In the genomic region with DNA sequence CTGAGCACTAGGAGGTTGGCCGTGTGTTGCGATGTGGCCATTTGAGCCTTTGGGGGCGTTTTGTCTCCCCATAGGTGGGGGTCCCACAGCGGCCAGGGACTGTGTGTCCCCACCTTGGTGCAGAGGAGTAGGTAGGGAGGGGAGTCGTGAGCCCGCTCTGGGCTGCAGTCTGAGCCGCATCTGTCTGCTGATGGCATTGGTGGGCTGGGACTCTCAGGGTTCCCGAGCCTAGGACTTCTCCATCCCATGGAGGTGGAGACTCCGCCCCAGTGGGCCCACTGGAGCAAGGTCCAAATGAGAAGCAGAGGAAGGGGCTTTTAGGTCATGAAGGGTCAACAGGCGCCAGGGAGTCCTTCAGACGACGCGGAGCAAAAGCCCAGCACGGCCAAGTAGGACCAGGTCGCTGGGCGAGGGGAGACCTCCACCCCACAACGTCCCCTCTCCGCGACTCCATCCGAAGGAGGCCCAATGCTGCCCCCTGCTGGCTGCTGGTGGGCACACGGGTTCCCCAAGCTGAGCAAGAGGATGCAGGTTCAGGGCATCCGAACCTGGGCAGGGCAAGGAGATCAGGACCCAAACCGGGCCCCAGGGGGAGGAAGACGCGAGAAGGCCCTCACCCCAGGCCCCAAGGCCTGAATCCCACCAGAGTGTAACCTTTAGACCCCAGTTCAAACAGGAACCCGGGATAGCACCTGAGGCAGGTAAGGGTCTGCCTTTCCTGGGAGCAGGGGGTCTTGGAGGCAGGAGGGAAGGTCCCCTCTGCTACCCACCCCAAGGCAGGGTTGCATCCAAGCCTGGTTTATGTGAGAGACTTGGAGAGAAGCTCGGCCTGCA, we compare ENCODE assay signal across 8 cellular contexts. TPM values are rescaled to one million over a fixed set of nuclear protein-coding genes. Genes with fewer than 3 reads are reported as not detected.
A peak's percentile ranks its signal among the peaks of the same experiment; 100 is the strongest.
DNase-seq lines count a peak whose midpoint lies in the region; ATAC-seq and TF ChIP-seq lines count a peak whose summit lies in the region.

No MANE protein-coding gene starts in this region.

- H3K4me3 ChIP-seq in cardiac fibroblast (replicated peaks in 1 of 2; ENCODE audit: low read depth in 2 of 2, low read length in 2 of 2) = no peak overlapping the region
- no peak overlapping the region for H3K4me3 ChIP-seq in naive thymus-derived CD4-positive, alpha-beta T cell (ENCODE audit: low read length)

- TF ChIP-seq CTCF in cardiac fibroblast (IDR thresholded peaks at IDR 0.05; ENCODE audit: low read depth, low read length) = peak; percentile 10

- peak; percentile 75 for ATAC-seq in naive thymus-derived CD4-positive, alpha-beta T cell
- ATAC-seq in stimulated activated naive CD8-positive, alpha-beta T cell treated with anti-CD3 and anti-CD28 coated beads, Interleukin-15, Interleukin-2, amounts not matched to agents 100 U/mL and 50 U/mL, for 24 hours = no peak
- ATAC-seq in HG03571 (IDR thresholded peaks at IDR 0.05; ENCODE audit: unreplicated experiment) = no peak

- intact Hi-C loops in naive thymus-derived CD4-positive, alpha-beta T cell (cut with micrococcal nuclease) = loop anchor here (1.0 to 5.0 kb wide), 2 partner anchors 372 to 589 kb away; no protein-coding TSS in a partner anchor

- peaks cover 0 to 9% of the 10 kb centered on the region in 2 donors for H3K27me3 ChIP-seq in naive thymus-derived CD4-positive, alpha-beta T cell (ENCODE audit: control insufficient read depth in 2 of 2, insufficient read depth in 2 of 2, low read length in 2 of 2)

- no peaks in the 10 kb centered on the region for H3K36me3 ChIP-seq in naive thymus-derived CD4-positive, alpha-beta T cell (ENCODE audit: control insufficient read depth in 2 of 3, insufficient read depth in 3 of 3, low read length in 3 of 3)

- peaks cover 8 to 27% (median 13%) of the 10 kb centered on the region in 11 donors for H3K9me3 Mint-ChIP-seq in naive thymus-derived CD4-positive, alpha-beta T cell

- H3K4me1 ChIP-seq in naive thymus-derived CD4-positive, alpha-beta T cell (ENCODE audit: control insufficient read depth in 2 of 2, insufficient read depth in 2 of 2, low read length in 2 of 2) = peaks cover 0 to 6% of the 10 kb centered on the region in 2 donors

- DNase-seq in DMS53 (lab: John Stamatoyannopoulos, UW) = peak; percentile 22
- no peak for DNase-seq in DMS53 treated with DMSO at 0.1 percent for 48 hours (lab: John Stamatoyannopoulos, UW; ENCODE audit: unreplicated experiment)
- peak; percentile 61 to 78 (median 70) for DNase-seq in activated CD4-positive, CD25-positive, alpha-beta regulatory T cell (lab: John Stamatoyannopoulos, UW)
- DNase-seq in cardiac fibroblast (ENCODE audit: low read depth in 2 of 2) = no peak
- DNase-seq in naive thymus-derived CD4-positive, alpha-beta T cell = peak; percentile 42 to 78 (median 63)
- peak; percentile 80 for DNase-seq in stimulated activated naive CD8-positive, alpha-beta T cell treated with anti-CD3 and anti-CD28 coated beads, Interleukin-15, Interleukin-2, amounts not matched to agents 100 U/mL and 50 U/mL, for 24 hours
- no peak for DNase-seq in GOT3 (lab: John Stamatoyannopoulos, UW)

- H3K27ac ChIP-seq in naive thymus-derived CD4-positive, alpha-beta T cell (ENCODE audit: low read depth, low read length) = no peak overlapping the region

- H3K4me3 Mint-ChIP-seq in naive thymus-derived CD4-positive, alpha-beta T cell = no peak overlapping the region

- no peak overlapping the region for H3K27ac Mint-ChIP-seq in naive thymus-derived CD4-positive, alpha-beta T cell

- peaks cover 23 to 37% (median 30%) of the 10 kb centered on the region in 5 donors for H3K27me3 Mint-ChIP-seq in naive thymus-derived CD4-positive, alpha-beta T cell

- POLR2A ChIA-PET in naive thymus-derived CD4-positive, alpha-beta T cell (lab: Charles Lee) = interaction anchor here (0.8 to 1.4 kb wide), 3 partner anchors 231 to 598 kb away, joined by 4 to 5 read pairs (median 5); a partner anchor contains a TSS

- peaks cover 0 to 12% (median 2%) of the 10 kb centered on the region in 5 donors for H3K36me3 Mint-ChIP-seq in naive thymus-derived CD4-positive, alpha-beta T cell

- peaks cover 4 to 15% (median 11%) of the 10 kb centered on the region in 7 donors for H3K4me1 Mint-ChIP-seq in naive thymus-derived CD4-positive, alpha-beta T cell

- peaks cover 0 to 13% (median 0%) of the 10 kb centered on the region in 3 experiments for H3K9me3 ChIP-seq in naive thymus-derived CD4-positive, alpha-beta T cell (ENCODE audit: control insufficient read depth in 2 of 3, low read length in 3 of 3)

- CTCF ChIA-PET in naive thymus-derived CD4-positive, alpha-beta T cell (lab: Charles Lee) = interaction anchor here (0.5 to 1.7 kb wide), 3 partner anchors 230 to 374 kb away, joined by 3 to 11 read pairs (median 3); a partner anchor contains a TSS

RNA-seq across cellular contexts. Expression of a gene that starts 14.9 kb away (rescaled TPM):
- total RNA-seq in naive thymus-derived CD4-positive, alpha-beta T cell = 1 to 10 TPM; 1.6 to 8.0 (median 2.3) TPM
- polyA plus RNA-seq in naive thymus-derived CD4-positive, alpha-beta T cell = under 1 TPM; 0.28 to 0.47 TPM

Comparison
In these comparisons a context has a peak if more than half of its experiments do, and no peak if none do; other contexts are left out.
1. DNase-seq: peak in DMS53 (single experiment), activated CD4-positive, CD25-positive, alpha-beta regulatory T cell (4 of 4), naive thymus-derived CD4-positive, alpha-beta T cell (9 of 9) and stimulated activated naive CD8-positive, alpha-beta T cell treated with anti-CD3 and anti-CD28 coated beads, Interleukin-15, Interleukin-2, amounts not matched to agents 100 U/mL and 50 U/mL, for 24 hours (single experiment); none in DMS53 treated with DMSO at 0.1 percent for 48 hours (single experiment), cardiac fibroblast (0 of 2) and GOT3 (single experiment).